In genomic region chr5:54013556-54014157, GRCh38 we compare ENCODE assay signal across 8 cellular contexts.
DNase-seq lines count a peak whose midpoint lies in the region; ATAC-seq, FAIRE-seq and TF ChIP-seq lines count a peak whose summit lies in the region.

No MANE protein-coding gene starts in this region.

- H3K4me1 ChIP-seq in K562 (replicated peaks in 1 of 2; ENCODE audit: control insufficient read depth in 2 of 2, insufficient read depth in 2 of 2, low read length in 2 of 2) (no peaks in the 10 kb centered on the region; a peak in 1 of 5 replicates), psoas muscle (no peaks in the 10 kb centered on the region)

- no peak overlapping the region for H3K9ac ChIP-seq in K562 (ENCODE audit: insufficient read depth in 1 of 2, low read depth in 2 of 2, low read length in 2 of 2)

- FAIRE-seq in K562 (lab: Jason Lieb, UNC): peak; percentile 88

- H3K9me3 ChIP-seq in K562 (replicated peaks; ENCODE audit: control insufficient read depth, insufficient read depth, low read depth, low read length): 0 out of 2 replicates have a peak, but pooled peaks cover 6% of the 10 kb centered on the region
- H3K9me3 ChIP-seq in psoas muscle: peaks cover 3% of the 10 kb centered on the region

- H3K4me3 ChIP-seq in K562 (no peak overlapping the region), psoas muscle (no peak overlapping the region)

- CTCF ChIA-PET in Calu3 (lab: Charles Lee) (interaction anchor here (0.7 kb wide), 1 partner anchor 297 kb away, joined by 3 read pairs; the partner anchor contains the start of gene ARL15), K562 (lab: Yijun Ruan, JAX; ENCODE audit: low intra/inter-chr PET ratio) (no interaction called here)

- H3K4me3 Mint-ChIP-seq in Calu3 (ENCODE audit: low read depth, unreplicated experiment): no peak overlapping the region

- DNase-seq in Calu3: peak; percentile 56
- DNase-seq in NCI-H460 (ENCODE audit: extremely low read depth, low read depth): peak; percentile 76
- peak; percentile 48 to 79 (median 52) for DNase-seq in K562 (ENCODE audit: extremely low read depth in 1 of 4, low spot score in 3 of 4)
- DNase-seq in psoas muscle: peak; percentile 55 to 59
- no peak for DNase-seq in NCI-H82 (lab: John Stamatoyannopoulos, UW)
- no peak for DNase-seq in C1 segment of cervical spinal cord (lab: John Stamatoyannopoulos, UW)
- no peak for DNase-seq in NCI-H2107 (lab: John Stamatoyannopoulos, UW)

- H3K27me3 ChIP-seq in K562 (ENCODE audit: control insufficient read depth in 2 of 2, insufficient read depth in 2 of 2, low read length in 2 of 2): no peaks in the 10 kb centered on the region
- no peaks in the 10 kb centered on the region for H3K27me3 ChIP-seq in psoas muscle (ENCODE audit: insufficient read depth in 3 of 3, low read length in 2 of 3)

- no peak overlapping the region for H3K27ac Mint-ChIP-seq in Calu3 (ENCODE audit: unreplicated experiment)

- TF ChIP-seq CTCF in Calu3 (IDR thresholded peaks at IDR 0.05; ENCODE audit: unreplicated experiment) (no peak), K562 (IDR thresholded peaks at IDR 0.05 in 2 of 3, conservative IDR thresholded peaks at IDR 0.05 in 1 of 3; ENCODE audit: insufficient read depth in 2 of 3, low read depth in 1 of 3, low read length in 3 of 3) (no peak), psoas muscle (IDR thresholded peaks at IDR 0.05) (no peak)

- POLR2A ChIA-PET in K562 (lab: Yijun Ruan, JAX): interaction anchor here (1.0 kb wide), 1 partner anchor 9 kb away, joined by 4 read pairs; no protein-coding TSS in a partner anchor

- H3K36me3 ChIP-seq in K562 (ENCODE audit: control insufficient read depth, insufficient read depth, low read length) (peaks cover 14% of the 10 kb centered on the region; the same call in 2 of the 3 replicates), psoas muscle (ENCODE audit: insufficient read depth in 1 of 2, low read depth in 1 of 2) (no peaks in the 10 kb centered on the region)

- TF ChIP-seq RAD21 in K562 (CRISPR knock-in tag; conservative IDR thresholded peaks at IDR 0.05 in 1 of 2, IDR thresholded peaks at IDR 0.05 in 1 of 2): no peak

- no peak for TF ChIP-seq POLR2A in K562 (conservative IDR thresholded peaks at IDR 0.05)

- ATAC-seq in K562: peak; percentile 98
- peak in 2 of 4 donors; percentile 29 to 47 for ATAC-seq in psoas muscle
- no peak for ATAC-seq in GM18861 (IDR thresholded peaks at IDR 0.05; ENCODE audit: unreplicated experiment)

- no peak overlapping the region for H3K4me2 ChIP-seq in K562 (ENCODE audit: insufficient read depth, low read length)

- BruUV-seq in Calu3 (replicated peaks; lab: Mats Ljungman, UMichigan) (no TSS peak), K562 (replicated peaks; lab: Mats Ljungman, UMichigan) (no TSS peak)

- in situ Hi-C loops in K562 (cut with MboI): no loop called here

- no peak overlapping the region for H2AFZ ChIP-seq in K562 (ENCODE audit: low read depth, low read length)

- H4K20me1 ChIP-seq in K562 (replicated peaks; ENCODE audit: control insufficient read depth, insufficient read depth, low read length): no peaks in the 10 kb centered on the region

- H3K27me3 Mint-ChIP-seq in Calu3 (ENCODE audit: unreplicated experiment): no peaks in the 10 kb centered on the region

- H3K9me1 ChIP-seq in K562 (ENCODE audit: control insufficient read depth, insufficient read depth, low read length): no peaks in the 10 kb centered on the region

- H3K36me3 Mint-ChIP-seq in Calu3 (ENCODE audit: insufficient read depth, unreplicated experiment): no peaks in the 10 kb centered on the region

- TF ChIP-seq EP300 in K562 (IDR thresholded peaks at IDR 0.05; ENCODE audit: low read length): 0 out of 2 replicates have a peak, but pooled peaks have one; percentile 6

- intact Hi-C loops in Calu3 (cut with micrococcal nuclease; ENCODE audit: unreplicated experiment): no loop called here
- intact Hi-C loops in K562 (cut with micrococcal nuclease): no loop called here
- intact Hi-C loops in psoas muscle (cut with DNase I): no loop called here

- peaks cover 2% of the 10 kb centered on the region; the same call in 1 of the 3 replicates for H3K79me2 ChIP-seq in K562 (ENCODE audit: control insufficient read depth, insufficient read depth, low read length)

- H3K4me1 Mint-ChIP-seq in Calu3 (ENCODE audit: low read depth, unreplicated experiment): no peaks in the 10 kb centered on the region

- peaks cover 6% of the 10 kb centered on the region for H3K9me3 Mint-ChIP-seq in Calu3 (ENCODE audit: low read depth, unreplicated experiment)

- H3K27ac ChIP-seq in K562 (ENCODE audit: extremely low read depth, low read depth, low read length) (peak overlapping the region; percentile 26; the same call in 1 of the 3 replicates), psoas muscle (no peak overlapping the region)

TF ChIP-seq in K562, 482 proteins besides CTCF, POLR2A, EP300 and RAD21 (continues in another document):
- TF ChIP-seq NCOA1 (IDR thresholded peaks at IDR 0.05; ENCODE audit: low read depth) (no peak), ZNF695 (CRISPR knock-in tag; IDR thresholded peaks at IDR 0.05) (no peak), ZNF212 (CRISPR knock-in tag; IDR thresholded peaks at IDR 0.05) (no peak), FOSL1 (tag; conservative IDR thresholded peaks at IDR 0.05) (peak; percentile 82), NFE2L1 (tag; IDR thresholded peaks at IDR 0.05; ENCODE audit: borderline replicate concordance, low read depth) (no peak), ZNF316 (IDR thresholded peaks at IDR 0.05) (peak; percentile 97), MAFK (IDR thresholded peaks at IDR 0.05; ENCODE audit: low read length) (peak; percentile 87), ZNF699 (CRISPR knock-in tag; IDR thresholded peaks at IDR 0.05; ENCODE audit: insufficient replicate concordance) (no peak), TRIM28 (IDR thresholded peaks at IDR 0.05) (peak; percentile 62; the same call in 1 of the 2 replicates), ZNF609 (CRISPR knock-in tag; IDR thresholded peaks at IDR 0.05; ENCODE audit: borderline replicate concordance) (no peak), THRAP3 (IDR thresholded peaks at IDR 0.05; ENCODE audit: borderline replicate concordance) (no peak), BRF1 (IDR thresholded peaks at IDR 0.05; ENCODE audit: borderline replicate concordance, extremely low read depth, insufficient read length) (no peak), MED1 (CRISPR knock-in tag; IDR thresholded peaks at IDR 0.05; ENCODE audit: borderline replicate concordance) (no peak), PHTF2 (CRISPR knock-in tag; IDR thresholded peaks at IDR 0.05) (no peak), DIDO1 (tag; IDR thresholded peaks at IDR 0.05; ENCODE audit: low read depth) (no peak), ZBTB1 (CRISPR knock-in tag; IDR thresholded peaks at IDR 0.05; ENCODE audit: borderline replicate concordance, low read depth) (no peak)
- TF ChIP-seq, protein P1, sequence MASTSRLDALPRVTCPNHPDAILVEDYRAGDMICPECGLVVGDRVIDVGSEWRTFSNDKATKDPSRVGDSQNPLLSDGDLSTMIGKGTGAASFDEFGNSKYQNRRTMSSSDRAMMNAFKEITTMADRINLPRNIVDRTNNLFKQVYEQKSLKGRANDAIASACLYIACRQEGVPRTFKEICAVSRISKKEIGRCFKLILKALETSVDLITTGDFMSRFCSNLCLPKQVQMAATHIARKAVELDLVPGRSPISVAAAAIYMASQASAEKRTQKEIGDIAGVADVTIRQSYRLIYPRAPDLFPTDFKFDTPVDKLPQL (IDR thresholded peaks at IDR 0.05; ENCODE audit: extremely low read depth, insufficient read length): no peak

Comparison
In these comparisons a context has a peak if more than half of its experiments do, and no peak if none do; other contexts are left out.
1. DNase-seq: peak in Calu3 (single experiment), NCI-H460 (single experiment), K562 (4 of 4) and psoas muscle (2 of 2); none in NCI-H82 (single experiment), C1 segment of cervical spinal cord (0 of 14) and NCI-H2107 (single experiment).